In the genomic region with DNA sequence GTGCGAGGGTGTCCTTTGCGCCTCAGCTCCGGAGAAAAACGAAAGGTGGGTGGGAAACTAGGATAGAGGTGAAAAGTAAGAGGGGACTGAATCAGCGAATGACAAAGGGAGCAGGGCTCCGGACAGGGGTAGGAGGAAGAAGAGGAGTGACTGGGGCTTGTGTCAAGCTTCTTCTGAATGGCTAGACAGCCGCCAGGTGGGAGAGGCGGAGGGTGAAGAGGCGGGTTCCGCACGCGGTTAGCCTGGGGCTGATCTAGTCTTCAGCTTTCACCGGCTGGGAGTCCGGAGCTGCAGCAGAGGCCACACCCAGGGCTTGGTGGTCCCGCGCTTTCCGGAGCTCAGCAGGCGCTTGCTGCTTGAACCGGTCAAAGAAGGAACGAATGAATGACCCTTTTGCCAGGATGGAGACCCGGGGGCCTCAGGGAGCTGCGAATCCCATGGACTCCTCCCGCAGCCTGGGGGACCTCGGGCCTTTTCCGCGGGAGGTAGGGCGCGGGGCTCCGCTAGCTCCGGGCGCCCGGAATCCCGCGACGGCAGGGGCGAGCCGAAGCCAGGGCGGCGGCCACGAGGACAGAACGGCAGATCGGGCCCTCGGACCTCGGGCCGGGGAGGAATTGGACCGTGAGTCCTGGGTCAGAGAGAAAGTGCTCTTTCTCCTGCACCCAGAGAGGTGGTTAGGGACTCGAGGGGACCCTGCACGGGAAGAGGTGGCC, we compare ENCODE assay signal across 1 cellular context.
TF ChIP-seq lines count a peak whose summit lies in the region.

A gene (plus strand): TSS at position 256 of the 713 bp plus-strand sequence. CDS start 125 bp downstream, at position 381.

TF ChIP-seq in WTC11, 78 proteins besides CTCF, POLR2A, EP300 and RAD21 (continued from another document and continues in another):
- TF ChIP-seq NR3C1 (CRISPR knock-in tag; conservative IDR thresholded peaks at IDR 0.05; ENCODE audit: low read depth) (no peak), PRRX2 (CRISPR knock-in tag; IDR thresholded peaks at IDR 0.05) (no peak), NFE2L1 (CRISPR knock-in tag; IDR thresholded peaks at IDR 0.05) (peak; percentile 80; the same call in 1 of the 2 replicates), TCF7 (CRISPR knock-in tag; IDR thresholded peaks at IDR 0.05; ENCODE audit: low read depth) (no peak), EMX1 (CRISPR knock-in tag; IDR thresholded peaks at IDR 0.05) (no peak), JAZF1 (CRISPR knock-in tag; IDR thresholded peaks at IDR 0.05) (no peak), SP1 (CRISPR knock-in tag; conservative IDR thresholded peaks at IDR 0.05) (peak; percentile 62), SOX15 (CRISPR knock-in tag; IDR thresholded peaks at IDR 0.05) (no peak), ZNF219 (CRISPR knock-in tag; IDR thresholded peaks at IDR 0.05; ENCODE audit: borderline replicate concordance) (peak; percentile 57; the same call in 1 of the 2 replicates), NFYB (CRISPR knock-in tag; conservative IDR thresholded peaks at IDR 0.05; ENCODE audit: low read depth) (no peak), ZNF671 (CRISPR knock-in tag; IDR thresholded peaks at IDR 0.05) (no peak), ZNF232 (CRISPR knock-in tag; IDR thresholded peaks at IDR 0.05) (peak; percentile 40; the same call in 1 of the 2 replicates), FOXK1 (CRISPR knock-in tag; IDR thresholded peaks at IDR 0.05) (peak; percentile 70; the same call in 1 of the 2 replicates), GRHL2 (CRISPR knock-in tag; IDR thresholded peaks at IDR 0.05; ENCODE audit: insufficient replicate concordance, severe bottlenecking) (no peak), ELF4 (CRISPR knock-in tag; IDR thresholded peaks at IDR 0.05; ENCODE audit: low read depth) (no peak), RELA (CRISPR knock-in tag; IDR thresholded peaks at IDR 0.05; ENCODE audit: borderline replicate concordance) (no peak), CREB1 (CRISPR knock-in tag; IDR thresholded peaks at IDR 0.05) (0 out of 2 replicates have a peak, but pooled peaks have one; percentile 58), KAT7 (CRISPR knock-in tag; IDR thresholded peaks at IDR 0.05; ENCODE audit: borderline replicate concordance) (no peak), TEAD4 (CRISPR knock-in tag; IDR thresholded peaks at IDR 0.05) (no peak), ZNF416 (CRISPR knock-in tag; IDR thresholded peaks at IDR 0.05) (no peak), CREM (CRISPR knock-in tag; IDR thresholded peaks at IDR 0.05) (0 out of 2 replicates have a peak, but pooled peaks have one; percentile 19), NR2C2 (CRISPR knock-in tag; IDR thresholded peaks at IDR 0.05) (0 out of 2 replicates have a peak, but pooled peaks have one; percentile 9), OVOL2 (CRISPR knock-in tag; IDR thresholded peaks at IDR 0.05; ENCODE audit: borderline replicate concordance) (no peak), NFATC4 (CRISPR knock-in tag; IDR thresholded peaks at IDR 0.05) (no peak)
- TF ChIP-seq, protein P1, sequence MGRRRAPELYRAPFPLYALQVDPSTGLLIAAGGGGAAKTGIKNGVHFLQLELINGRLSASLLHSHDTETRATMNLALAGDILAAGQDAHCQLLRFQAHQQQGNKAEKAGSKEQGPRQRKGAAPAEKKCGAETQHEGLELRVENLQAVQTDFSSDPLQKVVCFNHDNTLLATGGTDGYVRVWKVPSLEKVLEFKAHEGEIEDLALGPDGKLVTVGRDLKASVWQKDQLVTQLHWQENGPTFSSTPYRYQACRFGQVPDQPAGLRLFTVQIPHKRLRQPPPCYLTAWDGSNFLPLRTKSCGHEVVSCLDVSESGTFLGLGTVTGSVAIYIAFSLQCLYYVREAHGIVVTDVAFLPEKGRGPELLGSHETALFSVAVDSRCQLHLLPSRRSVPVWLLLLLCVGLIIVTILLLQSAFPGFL (CRISPR knock-in tag; IDR thresholded peaks at IDR 0.05; ENCODE audit: borderline replicate concordance), result no peak
- TF ChIP-seq, protein P2, sequence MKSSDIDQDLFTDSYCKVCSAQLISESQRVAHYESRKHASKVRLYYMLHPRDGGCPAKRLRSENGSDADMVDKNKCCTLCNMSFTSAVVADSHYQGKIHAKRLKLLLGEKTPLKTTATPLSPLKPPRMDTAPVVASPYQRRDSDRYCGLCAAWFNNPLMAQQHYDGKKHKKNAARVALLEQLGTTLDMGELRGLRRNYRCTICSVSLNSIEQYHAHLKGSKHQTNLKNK (CRISPR knock-in tag; IDR thresholded peaks at IDR 0.05), result no peak
- TF ChIP-seq, protein P3, sequence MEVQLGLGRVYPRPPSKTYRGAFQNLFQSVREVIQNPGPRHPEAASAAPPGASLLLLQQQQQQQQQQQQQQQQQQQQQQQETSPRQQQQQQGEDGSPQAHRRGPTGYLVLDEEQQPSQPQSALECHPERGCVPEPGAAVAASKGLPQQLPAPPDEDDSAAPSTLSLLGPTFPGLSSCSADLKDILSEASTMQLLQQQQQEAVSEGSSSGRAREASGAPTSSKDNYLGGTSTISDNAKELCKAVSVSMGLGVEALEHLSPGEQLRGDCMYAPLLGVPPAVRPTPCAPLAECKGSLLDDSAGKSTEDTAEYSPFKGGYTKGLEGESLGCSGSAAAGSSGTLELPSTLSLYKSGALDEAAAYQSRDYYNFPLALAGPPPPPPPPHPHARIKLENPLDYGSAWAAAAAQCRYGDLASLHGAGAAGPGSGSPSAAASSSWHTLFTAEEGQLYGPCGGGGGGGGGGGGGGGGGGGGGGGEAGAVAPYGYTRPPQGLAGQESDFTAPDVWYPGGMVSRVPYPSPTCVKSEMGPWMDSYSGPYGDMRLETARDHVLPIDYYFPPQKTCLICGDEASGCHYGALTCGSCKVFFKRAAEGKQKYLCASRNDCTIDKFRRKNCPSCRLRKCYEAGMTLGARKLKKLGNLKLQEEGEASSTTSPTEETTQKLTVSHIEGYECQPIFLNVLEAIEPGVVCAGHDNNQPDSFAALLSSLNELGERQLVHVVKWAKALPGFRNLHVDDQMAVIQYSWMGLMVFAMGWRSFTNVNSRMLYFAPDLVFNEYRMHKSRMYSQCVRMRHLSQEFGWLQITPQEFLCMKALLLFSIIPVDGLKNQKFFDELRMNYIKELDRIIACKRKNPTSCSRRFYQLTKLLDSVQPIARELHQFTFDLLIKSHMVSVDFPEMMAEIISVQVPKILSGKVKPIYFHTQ (CRISPR knock-in tag; IDR thresholded peaks at IDR 0.05), result no peak
- TF ChIP-seq, protein P4, sequence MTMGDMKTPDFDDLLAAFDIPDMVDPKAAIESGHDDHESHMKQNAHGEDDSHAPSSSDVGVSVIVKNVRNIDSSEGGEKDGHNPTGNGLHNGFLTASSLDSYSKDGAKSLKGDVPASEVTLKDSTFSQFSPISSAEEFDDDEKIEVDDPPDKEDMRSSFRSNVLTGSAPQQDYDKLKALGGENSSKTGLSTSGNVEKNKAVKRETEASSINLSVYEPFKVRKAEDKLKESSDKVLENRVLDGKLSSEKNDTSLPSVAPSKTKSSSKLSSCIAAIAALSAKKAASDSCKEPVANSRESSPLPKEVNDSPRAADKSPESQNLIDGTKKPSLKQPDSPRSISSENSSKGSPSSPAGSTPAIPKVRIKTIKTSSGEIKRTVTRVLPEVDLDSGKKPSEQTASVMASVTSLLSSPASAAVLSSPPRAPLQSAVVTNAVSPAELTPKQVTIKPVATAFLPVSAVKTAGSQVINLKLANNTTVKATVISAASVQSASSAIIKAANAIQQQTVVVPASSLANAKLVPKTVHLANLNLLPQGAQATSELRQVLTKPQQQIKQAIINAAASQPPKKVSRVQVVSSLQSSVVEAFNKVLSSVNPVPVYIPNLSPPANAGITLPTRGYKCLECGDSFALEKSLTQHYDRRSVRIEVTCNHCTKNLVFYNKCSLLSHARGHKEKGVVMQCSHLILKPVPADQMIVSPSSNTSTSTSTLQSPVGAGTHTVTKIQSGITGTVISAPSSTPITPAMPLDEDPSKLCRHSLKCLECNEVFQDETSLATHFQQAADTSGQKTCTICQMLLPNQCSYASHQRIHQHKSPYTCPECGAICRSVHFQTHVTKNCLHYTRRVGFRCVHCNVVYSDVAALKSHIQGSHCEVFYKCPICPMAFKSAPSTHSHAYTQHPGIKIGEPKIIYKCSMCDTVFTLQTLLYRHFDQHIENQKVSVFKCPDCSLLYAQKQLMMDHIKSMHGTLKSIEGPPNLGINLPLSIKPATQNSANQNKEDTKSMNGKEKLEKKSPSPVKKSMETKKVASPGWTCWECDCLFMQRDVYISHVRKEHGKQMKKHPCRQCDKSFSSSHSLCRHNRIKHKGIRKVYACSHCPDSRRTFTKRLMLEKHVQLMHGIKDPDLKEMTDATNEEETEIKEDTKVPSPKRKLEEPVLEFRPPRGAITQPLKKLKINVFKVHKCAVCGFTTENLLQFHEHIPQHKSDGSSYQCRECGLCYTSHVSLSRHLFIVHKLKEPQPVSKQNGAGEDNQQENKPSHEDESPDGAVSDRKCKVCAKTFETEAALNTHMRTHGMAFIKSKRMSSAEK (CRISPR knock-in tag; IDR thresholded peaks at IDR 0.05; ENCODE audit: borderline replicate concordance), result no peak
- TF ChIP-seq, protein P5, sequence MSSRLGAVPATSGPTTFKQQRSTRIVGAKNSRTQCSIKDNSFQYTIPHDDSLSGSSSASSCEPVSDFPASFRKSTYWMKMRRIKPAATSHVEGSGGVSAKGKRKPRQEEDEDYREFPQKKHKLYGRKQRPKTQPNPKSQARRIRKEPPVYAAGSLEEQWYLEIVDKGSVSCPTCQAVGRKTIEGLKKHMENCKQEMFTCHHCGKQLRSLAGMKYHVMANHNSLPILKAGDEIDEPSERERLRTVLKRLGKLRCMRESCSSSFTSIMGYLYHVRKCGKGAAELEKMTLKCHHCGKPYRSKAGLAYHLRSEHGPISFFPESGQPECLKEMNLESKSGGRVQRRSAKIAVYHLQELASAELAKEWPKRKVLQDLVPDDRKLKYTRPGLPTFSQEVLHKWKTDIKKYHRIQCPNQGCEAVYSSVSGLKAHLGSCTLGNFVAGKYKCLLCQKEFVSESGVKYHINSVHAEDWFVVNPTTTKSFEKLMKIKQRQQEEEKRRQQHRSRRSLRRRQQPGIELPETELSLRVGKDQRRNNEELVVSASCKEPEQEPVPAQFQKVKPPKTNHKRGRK (CRISPR knock-in tag; IDR thresholded peaks at IDR 0.05; ENCODE audit: borderline replicate concordance), result 0 out of 2 replicates have a peak, but pooled peaks have one; percentile 26
- TF ChIP-seq, protein P6, sequence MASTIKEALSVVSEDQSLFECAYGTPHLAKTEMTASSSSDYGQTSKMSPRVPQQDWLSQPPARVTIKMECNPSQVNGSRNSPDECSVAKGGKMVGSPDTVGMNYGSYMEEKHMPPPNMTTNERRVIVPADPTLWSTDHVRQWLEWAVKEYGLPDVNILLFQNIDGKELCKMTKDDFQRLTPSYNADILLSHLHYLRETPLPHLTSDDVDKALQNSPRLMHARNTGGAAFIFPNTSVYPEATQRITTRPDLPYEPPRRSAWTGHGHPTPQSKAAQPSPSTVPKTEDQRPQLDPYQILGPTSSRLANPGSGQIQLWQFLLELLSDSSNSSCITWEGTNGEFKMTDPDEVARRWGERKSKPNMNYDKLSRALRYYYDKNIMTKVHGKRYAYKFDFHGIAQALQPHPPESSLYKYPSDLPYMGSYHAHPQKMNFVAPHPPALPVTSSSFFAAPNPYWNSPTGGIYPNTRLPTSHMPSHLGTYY (CRISPR knock-in tag; IDR thresholded peaks at IDR 0.05), result no peak
- TF ChIP-seq, protein P7, sequence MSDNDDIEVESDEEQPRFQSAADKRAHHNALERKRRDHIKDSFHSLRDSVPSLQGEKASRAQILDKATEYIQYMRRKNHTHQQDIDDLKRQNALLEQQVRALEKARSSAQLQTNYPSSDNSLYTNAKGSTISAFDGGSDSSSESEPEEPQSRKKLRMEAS (CRISPR knock-in tag; IDR thresholded peaks at IDR 0.05), result peak; percentile 87
- TF ChIP-seq, protein P8, sequence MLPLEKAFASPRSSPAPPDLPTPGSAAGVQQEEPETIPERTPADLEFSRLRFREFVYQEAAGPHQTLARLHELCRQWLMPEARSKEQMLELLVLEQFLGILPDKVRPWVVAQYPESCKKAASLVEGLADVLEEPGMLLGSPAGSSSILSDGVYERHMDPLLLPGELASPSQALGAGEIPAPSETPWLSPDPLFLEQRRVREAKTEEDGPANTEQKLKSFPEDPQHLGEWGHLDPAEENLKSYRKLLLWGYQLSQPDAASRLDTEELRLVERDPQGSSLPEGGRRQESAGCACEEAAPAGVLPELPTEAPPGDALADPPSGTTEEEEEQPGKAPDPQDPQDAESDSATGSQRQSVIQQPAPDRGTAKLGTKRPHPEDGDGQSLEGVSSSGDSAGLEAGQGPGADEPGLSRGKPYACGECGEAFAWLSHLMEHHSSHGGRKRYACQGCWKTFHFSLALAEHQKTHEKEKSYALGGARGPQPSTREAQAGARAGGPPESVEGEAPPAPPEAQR (CRISPR knock-in tag; IDR thresholded peaks at IDR 0.05), result no peak
- TF ChIP-seq, protein P9, sequence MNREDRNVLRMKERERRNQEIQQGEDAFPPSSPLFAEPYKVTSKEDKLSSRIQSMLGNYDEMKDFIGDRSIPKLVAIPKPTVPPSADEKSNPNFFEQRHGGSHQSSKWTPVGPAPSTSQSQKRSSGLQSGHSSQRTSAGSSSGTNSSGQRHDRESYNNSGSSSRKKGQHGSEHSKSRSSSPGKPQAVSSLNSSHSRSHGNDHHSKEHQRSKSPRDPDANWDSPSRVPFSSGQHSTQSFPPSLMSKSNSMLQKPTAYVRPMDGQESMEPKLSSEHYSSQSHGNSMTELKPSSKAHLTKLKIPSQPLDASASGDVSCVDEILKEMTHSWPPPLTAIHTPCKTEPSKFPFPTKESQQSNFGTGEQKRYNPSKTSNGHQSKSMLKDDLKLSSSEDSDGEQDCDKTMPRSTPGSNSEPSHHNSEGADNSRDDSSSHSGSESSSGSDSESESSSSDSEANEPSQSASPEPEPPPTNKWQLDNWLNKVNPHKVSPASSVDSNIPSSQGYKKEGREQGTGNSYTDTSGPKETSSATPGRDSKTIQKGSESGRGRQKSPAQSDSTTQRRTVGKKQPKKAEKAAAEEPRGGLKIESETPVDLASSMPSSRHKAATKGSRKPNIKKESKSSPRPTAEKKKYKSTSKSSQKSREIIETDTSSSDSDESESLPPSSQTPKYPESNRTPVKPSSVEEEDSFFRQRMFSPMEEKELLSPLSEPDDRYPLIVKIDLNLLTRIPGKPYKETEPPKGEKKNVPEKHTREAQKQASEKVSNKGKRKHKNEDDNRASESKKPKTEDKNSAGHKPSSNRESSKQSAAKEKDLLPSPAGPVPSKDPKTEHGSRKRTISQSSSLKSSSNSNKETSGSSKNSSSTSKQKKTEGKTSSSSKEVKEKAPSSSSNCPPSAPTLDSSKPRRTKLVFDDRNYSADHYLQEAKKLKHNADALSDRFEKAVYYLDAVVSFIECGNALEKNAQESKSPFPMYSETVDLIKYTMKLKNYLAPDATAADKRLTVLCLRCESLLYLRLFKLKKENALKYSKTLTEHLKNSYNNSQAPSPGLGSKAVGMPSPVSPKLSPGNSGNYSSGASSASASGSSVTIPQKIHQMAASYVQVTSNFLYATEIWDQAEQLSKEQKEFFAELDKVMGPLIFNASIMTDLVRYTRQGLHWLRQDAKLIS (CRISPR knock-in tag; IDR thresholded peaks at IDR 0.05; ENCODE audit: borderline replicate concordance), result 0 out of 2 replicates have a peak, but pooled peaks have one; percentile 34
- TF ChIP-seq, protein P10, sequence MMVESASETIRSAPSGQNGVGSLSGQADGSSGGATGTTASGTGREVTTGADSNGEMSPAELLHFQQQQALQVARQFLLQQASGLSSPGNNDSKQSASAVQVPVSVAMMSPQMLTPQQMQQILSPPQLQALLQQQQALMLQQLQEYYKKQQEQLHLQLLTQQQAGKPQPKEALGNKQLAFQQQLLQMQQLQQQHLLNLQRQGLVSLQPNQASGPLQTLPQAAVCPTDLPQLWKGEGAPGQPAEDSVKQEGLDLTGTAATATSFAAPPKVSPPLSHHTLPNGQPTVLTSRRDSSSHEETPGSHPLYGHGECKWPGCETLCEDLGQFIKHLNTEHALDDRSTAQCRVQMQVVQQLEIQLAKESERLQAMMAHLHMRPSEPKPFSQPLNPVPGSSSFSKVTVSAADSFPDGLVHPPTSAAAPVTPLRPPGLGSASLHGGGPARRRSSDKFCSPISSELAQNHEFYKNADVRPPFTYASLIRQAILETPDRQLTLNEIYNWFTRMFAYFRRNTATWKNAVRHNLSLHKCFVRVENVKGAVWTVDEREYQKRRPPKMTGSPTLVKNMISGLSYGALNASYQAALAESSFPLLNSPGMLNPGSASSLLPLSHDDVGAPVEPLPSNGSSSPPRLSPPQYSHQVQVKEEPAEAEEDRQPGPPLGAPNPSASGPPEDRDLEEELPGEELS (CRISPR knock-in tag; IDR thresholded peaks at IDR 0.05), result peak; percentile 64
